11 cellular contexts compared by ENCODE assay signal in genomic region chr6:29828471-29828797, GRCh38. TPM values are rescaled to one million over a fixed set of nuclear protein-coding genes. Genes with fewer than 3 reads are reported as not detected.
A peak's percentile ranks its signal among the peaks of the same experiment; 100 is the strongest.
DNase-seq lines count a peak whose midpoint lies in the region; ATAC-seq and TF ChIP-seq lines count a peak whose summit lies in the region.
"Had no signal": no experiment of that assay in that cellular context is flagged by ENCODE, and none has a peak within 500 bp of the region (broad histone marks: within the 10 kb centered on the region; RNA-seq: fewer than 3 reads in every experiment).

No MANE protein-coding gene starts in this region.

- H3K9me3 ChIP-seq in left ventricle myocardium inferior (replicated peaks): no peaks in the 10 kb centered on the region
- H3K9me3 ChIP-seq in spleen: no peaks in the 10 kb centered on the region
- H3K9me3 ChIP-seq: mucosa of descending colon had no signal

- 22 to 52% (median 26%) methylated on average over 17 to 26 of the region's 26 CpGs for WGBS in spleen, 5 donors

- H3K4me3 ChIP-seq in GM12864 (ENCODE audit: low read depth, low read length): peak overlapping the region; percentile 40; the same call in 1 of the 2 replicates
- peak overlapping the region; percentile 61 for H3K4me3 ChIP-seq in left ventricle myocardium inferior
- peak overlapping the region in 7 of 8 donors; percentile 16 to 64 (median 30) for H3K4me3 ChIP-seq in spleen
- H3K4me3 ChIP-seq: mucosa of descending colon had no signal

- H3K27ac ChIP-seq in left ventricle myocardium inferior (replicated peaks): no peak overlapping the region
- H3K27ac ChIP-seq in spleen: no peak overlapping the region

- TF ChIP-seq CTCF in GM12864 (IDR thresholded peaks at IDR 0.05; ENCODE audit: low read depth, low read length, missing control alignments) (no peak), left ventricle myocardium inferior (IDR thresholded peaks at IDR 0.05; ENCODE audit: borderline replicate concordance) (no peak), spleen (IDR thresholded peaks at IDR 0.05 in 8 of 11, conservative IDR thresholded peaks at IDR 0.05 in 3 of 11) (no peak)

- H3K27me3 ChIP-seq in left ventricle myocardium inferior (ENCODE audit: low read depth) (peaks cover 77% of the 10 kb centered on the region), spleen (replicated peaks in 1 of 7) (peaks cover 0 to 46% (median 21%) of the 10 kb centered on the region in 7 donors)

- no peak for TF ChIP-seq POLR2A in spleen (IDR thresholded peaks at IDR 0.05)

- no peaks in the 10 kb centered on the region for H3K36me3 ChIP-seq in left ventricle myocardium inferior
- no peaks in the 10 kb centered on the region for H3K36me3 ChIP-seq in spleen

- DNase-seq in GM12864 (ENCODE audit: low read depth) (no peak), activated T-cell treated with anti-CD3 and anti-CD28 coated beads for 48 hours (ENCODE audit: low read depth) (peak; percentile 18), left ventricle myocardium inferior (no peak), spleen (no peak), NCI-H69 (lab: John Stamatoyannopoulos, UW) (no peak), epidermal melanocyte (ENCODE audit: insufficient read length, low spot score) (no peak)
- DNase-seq: mucosa of descending colon, MV-4-11 had no signal

- no peak for ATAC-seq in GM21619 (IDR thresholded peaks at IDR 0.05; ENCODE audit: unreplicated experiment)
- no peak for ATAC-seq in HG03521 (IDR thresholded peaks at IDR 0.05; ENCODE audit: unreplicated experiment)
- ATAC-seq: mucosa of descending colon had no signal

- H3K4me1 ChIP-seq in left ventricle myocardium inferior: peaks cover 11% of the 10 kb centered on the region
- peaks cover 0 to 13% (median 11%) of the 10 kb centered on the region in 6 donors for H3K4me1 ChIP-seq in spleen

- intact Hi-C loops in left ventricle myocardium inferior (cut with micrococcal nuclease): no loop called here
- intact Hi-C loops in spleen (cut with DNase I; ENCODE audit: low total_unique reads): no loop called here

RNA-seq across cellular contexts. Expression of gene HLA-G, which starts 0.8 kb away (rescaled TPM):
- not detected for total RNA-seq in left ventricle myocardium inferior
- 1 to 10 TPM in 5 of 7 donors, under 1 TPM in 1, not detected in 1; 0.86 to 9.6 (median 2.0) TPM for total RNA-seq in spleen
- under 1 TPM; 0.15 to 0.90 (median 0.46) TPM for polyA plus RNA-seq in spleen
- total RNA-seq: Daoy had no signal
